Comparison of ENCODE assay signal across 8 cellular contexts in the genomic region with DNA sequence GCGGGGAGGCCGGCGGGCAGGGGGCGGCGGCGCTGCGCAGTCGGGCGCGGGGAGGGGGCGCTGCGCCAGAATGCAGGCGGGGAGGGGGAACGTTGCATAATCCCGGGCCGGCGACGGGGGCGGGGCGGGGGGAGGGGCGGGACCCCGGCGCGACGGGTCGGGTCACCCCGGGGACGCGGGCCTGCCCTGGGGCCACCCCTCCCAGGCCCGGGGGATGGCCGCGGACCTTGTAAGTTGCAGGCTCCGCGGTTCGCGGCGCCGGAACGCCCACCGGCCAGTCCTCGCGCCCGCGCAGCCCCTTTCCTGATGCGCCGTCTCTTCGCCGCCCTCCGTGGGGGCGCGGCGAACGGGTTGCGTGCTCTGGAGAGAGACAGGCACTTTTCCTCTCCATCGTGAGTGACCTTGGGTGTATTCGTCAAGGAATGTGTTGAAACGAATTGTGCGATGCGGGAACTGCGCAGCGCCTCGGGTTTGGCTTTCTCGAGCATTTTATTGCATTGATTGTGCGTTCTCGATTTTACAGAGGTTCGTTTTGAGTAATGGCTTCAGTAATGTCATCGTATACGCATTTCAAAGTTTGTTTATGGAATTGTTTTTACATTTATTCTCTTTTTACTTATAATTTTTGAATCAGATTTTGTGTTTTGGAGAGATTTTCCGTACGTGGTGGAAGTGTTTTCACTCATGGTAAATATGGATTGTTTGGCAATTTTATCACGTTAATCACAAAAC. TPM values are rescaled to one million over a fixed set of nuclear protein-coding genes. Genes with fewer than 3 reads are reported as not detected.
A peak's percentile ranks its signal among the peaks of the same experiment; 100 is the strongest.
DNase-seq lines count a peak whose midpoint lies in the region; ATAC-seq and TF ChIP-seq lines count a peak whose summit lies in the region.

No MANE protein-coding gene starts in this region.

- CTCF ChIA-PET in activated CD4-positive, alpha-beta T cell treated with anti-CD3 and anti-CD28 coated beads, Interleukin-2, amount 10 ng/mL, durations not matched to agents 7 days and 5 days (lab: Charles Lee) = no interaction called here

- POLR2A ChIA-PET in activated CD4-positive, alpha-beta T cell treated with anti-CD3 and anti-CD28 coated beads, Interleukin-2, amount 10 ng/mL, durations not matched to agents 7 days and 5 days (lab: Charles Lee) = no interaction called here

- in situ Hi-C loops in GM13976 (cut with MboI; ENCODE audit: low sequenced_read_pairs, unreplicated experiment) = no loop called here

- H3K4me3 ChIP-seq in lung = peak overlapping the region; percentile 97

- WGBS in lung, 2 donors = 1 to 2% methylated on average over 46 to 70 of the region's 71 CpGs

- H3K9me3 Mint-ChIP-seq in activated CD4-positive, alpha-beta T cell treated with anti-CD3 and anti-CD28 coated beads, Interleukin-2, amount 10 ng/mL, durations not matched to agents 7 days and 5 days = no peaks in the 10 kb centered on the region
- H3K9me3 Mint-ChIP-seq in effector memory CD8-positive, alpha-beta T cell = no peaks in the 10 kb centered on the region

- peaks cover 0 to 7% of the 10 kb centered on the region in 2 donors for H3K4me1 ChIP-seq in lung (ENCODE audit: control insufficient read depth in 2 of 2, insufficient read depth in 2 of 2, low read length in 2 of 2)

- H3K27me3 ChIP-seq in lung (ENCODE audit: control insufficient read depth, insufficient read depth) = no peaks in the 10 kb centered on the region

- H3K36me3 Mint-ChIP-seq in activated CD4-positive, alpha-beta T cell treated with anti-CD3 and anti-CD28 coated beads, Interleukin-2, amount 10 ng/mL, durations not matched to agents 7 days and 5 days (ENCODE audit: low read depth) = peaks cover 5% of the 10 kb centered on the region
- H3K36me3 Mint-ChIP-seq in effector memory CD8-positive, alpha-beta T cell (ENCODE audit: insufficient read depth) = peaks cover 20% of the 10 kb centered on the region

- TF ChIP-seq CTCF in GM13976 (IDR thresholded peaks at IDR 0.05; ENCODE audit: borderline replicate concordance, control extremely low read depth, extremely low read depth, insufficient read depth, missing control alignments) (no peak), lung (IDR thresholded peaks at IDR 0.05; ENCODE audit: control extremely low read depth, extremely low read depth) (no peak)

- H3K4me1 Mint-ChIP-seq in activated CD4-positive, alpha-beta T cell treated with anti-CD3 and anti-CD28 coated beads, Interleukin-2, amount 10 ng/mL, durations not matched to agents 7 days and 5 days = peaks cover 35% of the 10 kb centered on the region
- H3K4me1 Mint-ChIP-seq in effector memory CD8-positive, alpha-beta T cell (ENCODE audit: low read depth in 2 of 2) = peaks cover 10 to 25% of the 10 kb centered on the region in 2 donors

- DNase-seq in 8988T (peak; percentile 34), GM13976 (ENCODE audit: low spot score) (peak; percentile 76), NCI-H2171 (lab: John Stamatoyannopoulos, UW) (peak; percentile 57), lung (ENCODE audit: low spot score) (peak; percentile 42)
- DNase-seq in activated CD4-positive, alpha-beta T cell treated with anti-CD3 and anti-CD28 coated beads, Interleukin-2, amount 10 ng/mL, durations not matched to agents 7 days and 5 days = peak; percentile 37
- peak; percentile 6 to 20 (median 11) for DNase-seq in effector memory CD8-positive, alpha-beta T cell
- DNase-seq in stimulated activated CD8-positive, alpha-beta memory T cell treated with anti-CD3 and anti-CD28 coated beads, Interleukin-15, amount 100 ng/mL, for 24 hours (ENCODE audit: low read depth) = peak; percentile 10

- peak; percentile 32 for ATAC-seq in HG02938 (IDR thresholded peaks at IDR 0.05; ENCODE audit: unreplicated experiment)
- ATAC-seq in effector memory CD8-positive, alpha-beta T cell (replicated peaks) = peak; percentile 12
- ATAC-seq in lung (ENCODE audit: insufficient read depth, low FRiP score) = peak; percentile 41

- H3K36me3 ChIP-seq in lung (ENCODE audit: control insufficient read depth in 2 of 2, insufficient read depth in 2 of 2, low read length in 2 of 2) = no peaks in the 10 kb centered on the region

- no peaks in the 10 kb centered on the region for H3K27me3 Mint-ChIP-seq in activated CD4-positive, alpha-beta T cell treated with anti-CD3 and anti-CD28 coated beads, Interleukin-2, amount 10 ng/mL, durations not matched to agents 7 days and 5 days
- H3K27me3 Mint-ChIP-seq in effector memory CD8-positive, alpha-beta T cell = no peaks in the 10 kb centered on the region

- peak overlapping the region; percentile 92 for H3K27ac Mint-ChIP-seq in activated CD4-positive, alpha-beta T cell treated with anti-CD3 and anti-CD28 coated beads, Interleukin-2, amount 10 ng/mL, durations not matched to agents 7 days and 5 days
- peak overlapping the region; percentile 75 to 86 for H3K27ac Mint-ChIP-seq in effector memory CD8-positive, alpha-beta T cell

- peaks cover 0 to 2% of the 10 kb centered on the region in 2 donors for H3K9me3 ChIP-seq in lung (ENCODE audit: control insufficient read depth in 2 of 2, insufficient read depth in 1 of 2, low read length in 1 of 2)

- H3K27ac ChIP-seq in lung (ENCODE audit: low read depth in 1 of 2, low read length in 1 of 2) = peak overlapping the region; percentile 82 to 99

- peak overlapping the region; percentile 90 for H3K4me3 Mint-ChIP-seq in activated CD4-positive, alpha-beta T cell treated with anti-CD3 and anti-CD28 coated beads, Interleukin-2, amount 10 ng/mL, durations not matched to agents 7 days and 5 days
- peak overlapping the region; percentile 85 to 87 for H3K4me3 Mint-ChIP-seq in effector memory CD8-positive, alpha-beta T cell

RNA-seq across cellular contexts. Expression of a gene that starts 0.8 kb away (rescaled TPM):
- total RNA-seq in activated CD4-positive, alpha-beta T cell treated with anti-CD3 and anti-CD28 coated beads, Interleukin-2, amount 10 ng/mL, durations not matched to agents 7 days and 5 days = 10 to 100 TPM; 30.0 to 33.1 TPM
- 100 to 1,000 TPM in 1 of 2 donors, 10 to 100 TPM in 1; 47.3 to 135 TPM for total RNA-seq in lung
- 10 to 100 TPM; 22.6 to 23.4 TPM for polyA plus RNA-seq in lung

Comparison
In these comparisons a context has a peak if more than half of its experiments do, and no peak if none do; other contexts are left out.
1. Peak in every context shown above with its lines: DNase-seq, ATAC-seq, H3K4me3 ChIP-seq and H3K27ac ChIP-seq.
2. DNase-seq: peak in every context shown above with its lines; median percentile 76 in GM13976; 57 in NCI-H2171; 42 in lung; 37 in activated CD4-positive, alpha-beta T cell treated with anti-CD3 and anti-CD28 coated beads, Interleukin-2, amount 10 ng/mL, durations not matched to agents 7 days and 5 days; 34 in 8988T; 11 in effector memory CD8-positive, alpha-beta T cell; 10 in stimulated activated CD8-positive, alpha-beta memory T cell treated with anti-CD3 and anti-CD28 coated beads, Interleukin-15, amount 100 ng/mL, for 24 hours.